Comparison of ENCODE assay signal across 8 cellular contexts in genomic region chr4:107825072-107825789, GRCh38. TPM values are rescaled to one million over a fixed set of nuclear protein-coding genes. Genes with fewer than 3 reads are reported as not detected.
A peak's percentile ranks its signal among the peaks of the same experiment; 100 is the strongest.
DNase-seq lines count a peak whose midpoint lies in the region; ATAC-seq and TF ChIP-seq lines count a peak whose summit lies in the region.

No MANE protein-coding gene starts in this region.

- POLR2A ChIA-PET in HCT116 (lab: Charles Lee) = interaction anchor here (1.1 to 1.7 kb wide), 3 partner anchors 20 to 105 kb away, joined by 3 to 5 read pairs (median 4); partner anchors contain the start of gene PAPSS1

- no peaks in the 10 kb centered on the region for H3K36me3 Mint-ChIP-seq in activated naive CD8-positive, alpha-beta T cell treated with anti-CD3 and anti-CD28 coated beads, Interleukin-2, amount 50 U/mL, for 24 hours (ENCODE audit: low read depth)
- H3K36me3 Mint-ChIP-seq in osteocyte (ENCODE audit: unreplicated experiment) = no peaks in the 10 kb centered on the region

- H3K27ac ChIP-seq in HCT116 (ENCODE audit: low read depth, low read length) = peak overlapping the region; percentile 91
- peak overlapping the region; percentile 61 to 95 (median 93) for H3K27ac ChIP-seq in heart right ventricle

- ATAC-seq in HCT116 = peak; percentile 66
- peak; percentile 9 for ATAC-seq in activated naive CD8-positive, alpha-beta T cell treated with anti-CD3 and anti-CD28 coated beads, Interleukin-2, amount 50 U/mL, for 24 hours
- peak; percentile 47 to 73 (median 60) for ATAC-seq in heart right ventricle

- TF ChIP-seq RAD21 in HCT116 (IDR thresholded peaks at IDR 0.05; ENCODE audit: low read depth) = no peak

- H3K4me3 Mint-ChIP-seq in activated naive CD8-positive, alpha-beta T cell treated with anti-CD3 and anti-CD28 coated beads, Interleukin-2, amount 50 U/mL, for 24 hours = peak overlapping the region; percentile 78
- peak overlapping the region; percentile 96 for H3K4me3 Mint-ChIP-seq in osteocyte (ENCODE audit: unreplicated experiment)

- H3K79me2 ChIP-seq in HCT116 (ENCODE audit: insufficient read depth, low read length) (peaks cover 40% of the 10 kb centered on the region), Loucy (ENCODE audit: insufficient read depth, low read length) (no peaks in the 10 kb centered on the region)

- RAD21 ChIA-PET in HCT116 (lab: Charles Lee; ENCODE audit: low non-redundant PET in 1 of 2, low total read pairs in 2 of 2, uncharacterized antibody in 2 of 2, unreplicated experiment in 2 of 2) = interaction anchor here in 1 of 2 experiments (1.1 kb wide), 1 partner anchor 12 kb away, joined by 3 read pairs; no protein-coding TSS in a partner anchor

- H3K4me1 ChIP-seq in HCT116 (ENCODE audit: control insufficient read depth in 1 of 2, insufficient read depth in 2 of 2, low read length in 2 of 2) = peaks cover 17 to 35% of the 10 kb centered on the region in 2 experiments
- H3K4me1 ChIP-seq in Loucy (ENCODE audit: insufficient read depth, low read length, poor library complexity, severe bottlenecking) = no peaks in the 10 kb centered on the region
- peaks cover 0 to 40% (median 26%) of the 10 kb centered on the region in 9 donors for H3K4me1 ChIP-seq in heart right ventricle

- no peaks in the 10 kb centered on the region for H3K36me3 ChIP-seq in HCT116 (ENCODE audit: control insufficient read depth in 1 of 2, insufficient read depth in 2 of 2, low read length in 2 of 2)
- H3K36me3 ChIP-seq in Loucy (ENCODE audit: insufficient read depth, low read length) = no peaks in the 10 kb centered on the region
- H3K36me3 ChIP-seq in heart right ventricle = peaks cover 0 to 4% (median 0%) of the 10 kb centered on the region in 9 donors

- peaks cover 13% of the 10 kb centered on the region for H3K4me1 Mint-ChIP-seq in activated naive CD8-positive, alpha-beta T cell treated with anti-CD3 and anti-CD28 coated beads, Interleukin-2, amount 50 U/mL, for 24 hours
- peaks cover 28% of the 10 kb centered on the region for H3K4me1 Mint-ChIP-seq in osteocyte (ENCODE audit: unreplicated experiment)

- H4K20me1 ChIP-seq in HCT116 (ENCODE audit: insufficient read depth) (no peaks in the 10 kb centered on the region), Loucy (ENCODE audit: insufficient read depth, low read length, poor library complexity, severe bottlenecking) (no peaks in the 10 kb centered on the region)

- no peak for TF ChIP-seq CTCF in HCT116 (IDR thresholded peaks at IDR 0.05 in 2 of 3, conservative IDR thresholded peaks at IDR 0.05 in 1 of 3; ENCODE audit: borderline replicate concordance in 1 of 3, insufficient read depth in 1 of 3, low read depth in 2 of 3, low read length in 2 of 3)
- TF ChIP-seq CTCF in Loucy (conservative IDR thresholded peaks at IDR 0.05; ENCODE audit: low read length) = no peak
- peak in 1 of 9 donors; percentile 0 for TF ChIP-seq CTCF in heart right ventricle (IDR thresholded peaks at IDR 0.05)
- TF ChIP-seq CTCF in osteocyte (IDR thresholded peaks at IDR 0.05) = no peak

- no peaks in the 10 kb centered on the region for H3K9me3 Mint-ChIP-seq in activated naive CD8-positive, alpha-beta T cell treated with anti-CD3 and anti-CD28 coated beads, Interleukin-2, amount 50 U/mL, for 24 hours
- no peaks in the 10 kb centered on the region for H3K9me3 Mint-ChIP-seq in osteocyte (ENCODE audit: unreplicated experiment)

- H3K4me2 ChIP-seq in HCT116 (ENCODE audit: low read length) (peak overlapping the region; percentile 91), Loucy (ENCODE audit: low read depth, low read length, poor library complexity, severe bottlenecking) (peak overlapping the region; percentile 55)

- CTCF ChIA-PET in HCT116 (lab: Charles Lee) = no interaction called here

- peak overlapping the region; percentile 78 for H3K9ac ChIP-seq in HCT116 (ENCODE audit: low read length)
- H3K9ac ChIP-seq in Loucy (ENCODE audit: low read depth, low read length, poor library complexity, severe bottlenecking) = no peak overlapping the region

- H3K27ac Mint-ChIP-seq in activated naive CD8-positive, alpha-beta T cell treated with anti-CD3 and anti-CD28 coated beads, Interleukin-2, amount 50 U/mL, for 24 hours = no peak overlapping the region
- peak overlapping the region; percentile 97 for H3K27ac Mint-ChIP-seq in osteocyte (ENCODE audit: unreplicated experiment)

- DNase-seq in NCI-H748 (lab: John Stamatoyannopoulos, UW; ENCODE audit: unreplicated experiment) (peak; percentile 58), NCI-H748 treated with DMSO at 0.1 percent for 48 hours (lab: John Stamatoyannopoulos, UW) (no peak), HCT116 (ENCODE audit: low read depth, low spot score) (no peak), heart right ventricle (peak; percentile 16 to 21), osteocyte (ENCODE audit: extremely low spot score, unreplicated experiment) (no peak)
- no peak for DNase-seq in activated naive CD8-positive, alpha-beta T cell treated with anti-CD3 and anti-CD28 coated beads, Interleukin-2, amount 50 U/mL, for 24 hours
- no peak for DNase-seq in activated CD8-positive, alpha-beta memory T cell treated with anti-CD3 and anti-CD28 coated beads, Interleukin-2, amount 50 U/mL, for 48 hours

- intact Hi-C loops in HCT116 (cut with micrococcal nuclease) = loop anchor here (2.0 kb wide), 1 partner anchor 72 kb away; no protein-coding TSS in a partner anchor
- intact Hi-C loops in heart right ventricle (cut with DNase I) = loop anchor here in 4 of 10 donors (5.0 to 10.0 kb wide), 5 partner anchors 37 to 170 kb away; no protein-coding TSS in a partner anchor

- H3K4me3 ChIP-seq in HCT116 (replicated peaks in 1 of 2; ENCODE audit: low read depth in 1 of 2, low read length in 2 of 2) (peak overlapping the region; percentile 66 to 70), Loucy (ENCODE audit: low read length, poor library complexity, severe bottlenecking) (peak overlapping the region; percentile 61), heart right ventricle (peak overlapping the region; percentile 67 to 96 (median 82))

- H3K27me3 ChIP-seq in HCT116 (ENCODE audit: insufficient read depth, low read length) (no peaks in the 10 kb centered on the region), Loucy (ENCODE audit: insufficient read depth, low read length, poor library complexity, severe bottlenecking) (no peaks in the 10 kb centered on the region), heart right ventricle (peaks cover 0 to 12% (median 0%) of the 10 kb centered on the region in 7 donors)

- BruUV-seq in HCT116 (replicated peaks; lab: Mats Ljungman, UMichigan) = no TSS peak

- H3F3A ChIP-seq in Loucy (ENCODE audit: low read depth) = no peaks in the 10 kb centered on the region

- H3K27me3 Mint-ChIP-seq in activated naive CD8-positive, alpha-beta T cell treated with anti-CD3 and anti-CD28 coated beads, Interleukin-2, amount 50 U/mL, for 24 hours = peaks cover 61% of the 10 kb centered on the region
- H3K27me3 Mint-ChIP-seq in osteocyte (ENCODE audit: unreplicated experiment) = no peaks in the 10 kb centered on the region

- H3K9me3 ChIP-seq in HCT116 (ENCODE audit: control insufficient read depth in 1 of 2, insufficient read depth in 1 of 2, low read depth in 1 of 2, low read length in 2 of 2) = no peaks in the 10 kb centered on the region
- no peaks in the 10 kb centered on the region for H3K9me3 ChIP-seq in Loucy (ENCODE audit: insufficient read depth, low read depth, low read length)
- H3K9me3 ChIP-seq in heart right ventricle = no peaks in the 10 kb centered on the region

- H3K9me2 ChIP-seq in HCT116 (ENCODE audit: insufficient read depth) = no peaks in the 10 kb centered on the region
- H3K9me2 ChIP-seq in Loucy (replicated peaks; ENCODE audit: low read depth, low read length) = no peaks in the 10 kb centered on the region

- H2AFZ ChIP-seq in HCT116 (ENCODE audit: low read depth, low read length, poor library complexity, severe bottlenecking) (no peak overlapping the region), Loucy (ENCODE audit: low read length) (peak overlapping the region; percentile 26; the same call in 1 of the 2 replicates)

- WGBS in heart right ventricle, 2 donors = 1 to 3% methylated on average over 39 of the region's 39 CpGs

- no peak for TF ChIP-seq POLR2A in HCT116 (IDR thresholded peaks at IDR 0.05; ENCODE audit: borderline replicate concordance, extremely low read depth, insufficient read depth, insufficient read length)

TF ChIP-seq in HCT116, 20 proteins besides CTCF, POLR2A, EP300 and RAD21:
- TF ChIP-seq POLR2AphosphoS5 (IDR thresholded peaks at IDR 0.05; ENCODE audit: low read depth, low read length) (no peak), MAX (IDR thresholded peaks at IDR 0.05) (0 out of 2 replicates have a peak, but pooled peaks have one; percentile 15), EZH2 (IDR thresholded peaks at IDR 0.05) (no peak), CEBPB (IDR thresholded peaks at IDR 0.05; ENCODE audit: low read depth) (no peak), ELF1 (IDR thresholded peaks at IDR 0.05; ENCODE audit: borderline replicate concordance, low read depth) (no peak), CBX3 (IDR thresholded peaks at IDR 0.05; ENCODE audit: low read depth) (no peak), ZFX (IDR thresholded peaks at IDR 0.05) (peak; percentile 63; the same call in 1 of the 2 replicates), FOSL1 (IDR thresholded peaks at IDR 0.05; ENCODE audit: low read depth) (no peak), ZNF274 (IDR thresholded peaks at IDR 0.05; ENCODE audit: low read depth, low read length) (no peak), SIN3A (IDR thresholded peaks at IDR 0.05; ENCODE audit: low read depth) (no peak), SP1 (IDR thresholded peaks at IDR 0.05; ENCODE audit: low read depth) (peak; percentile 13; the same call in 1 of the 2 replicates), SRF (IDR thresholded peaks at IDR 0.05; ENCODE audit: low read depth) (no peak)

RNA-seq across cellular contexts. Expression of gene SGMS2, which starts 0.5 kb away (rescaled TPM):
- total RNA-seq in HCT116 (2021; ENCODE audit: unreplicated experiment) = 36.6 TPM
- 12.2 and 13.5 TPM in 2 replicates for polyA plus RNA-seq in HCT116 (2012)
- 10 to 100 TPM; 14.3 to 36.9 (median 25.8) TPM for total RNA-seq in heart right ventricle
- 10 to 100 TPM in 1 of 2 donors, 1 to 10 TPM in 1; 2.3 to 12.4 TPM for polyA plus RNA-seq in heart right ventricle
- total RNA-seq in osteocyte = 15.6 and 17.1 TPM in 2 replicates

Comparison
In these comparisons a context has a peak if more than half of its experiments do, and no peak if none do; other contexts are left out.
1. DNase-seq: peak in NCI-H748 (single experiment) and heart right ventricle (2 of 2); none in NCI-H748 treated with DMSO at 0.1 percent for 48 hours (single experiment), HCT116 (single experiment), activated naive CD8-positive, alpha-beta T cell treated with anti-CD3 and anti-CD28 coated beads, Interleukin-2, amount 50 U/mL, for 24 hours (single experiment), osteocyte (single experiment) and activated CD8-positive, alpha-beta memory T cell treated with anti-CD3 and anti-CD28 coated beads, Interleukin-2, amount 50 U/mL, for 48 hours (single experiment).
2. ATAC-seq: peak in every context shown above with its lines; median percentile 66 in HCT116; 60 in heart right ventricle; 9 in activated naive CD8-positive, alpha-beta T cell treated with anti-CD3 and anti-CD28 coated beads, Interleukin-2, amount 50 U/mL, for 24 hours.
3. Peak in every context shown above with its lines, with median percentiles within 50 percentile points of each other: H3K4me3 ChIP-seq.